18 cellular contexts compared by ENCODE assay signal in the genomic region with DNA sequence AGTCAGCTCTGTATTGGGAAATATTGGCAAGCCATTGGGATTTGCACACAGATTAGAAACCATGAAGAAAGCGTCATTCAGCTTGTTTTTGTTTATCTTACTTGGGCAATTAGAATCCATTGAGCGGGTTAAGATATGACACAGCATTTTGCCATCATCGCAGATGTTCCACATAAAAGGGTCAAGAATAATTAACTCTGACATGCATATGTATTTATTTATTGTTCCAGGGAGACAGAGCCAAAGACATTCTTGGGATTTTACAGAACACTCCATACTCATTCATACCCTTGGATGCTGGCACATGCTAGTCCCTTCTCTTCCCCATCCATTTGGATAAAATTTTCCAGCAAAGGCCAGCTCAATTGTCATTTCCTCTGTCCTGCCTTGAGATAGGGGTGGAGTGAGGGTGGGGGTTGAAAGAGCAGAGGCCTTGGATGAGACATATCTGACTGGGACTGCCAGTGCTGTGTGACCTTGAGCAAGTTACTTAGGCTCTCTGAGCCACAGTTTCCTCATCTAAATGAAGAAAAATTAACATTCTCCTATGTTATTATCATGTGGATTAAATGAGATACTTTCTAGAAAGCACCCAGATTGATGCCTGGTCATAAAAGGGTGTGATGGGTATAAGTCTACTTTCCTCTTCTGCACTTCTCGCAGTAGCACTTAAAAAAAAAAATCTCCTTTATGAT.
DNase-seq lines count a peak whose midpoint lies in the region; ATAC-seq and TF ChIP-seq lines count a peak whose summit lies in the region.
"Had no signal": no experiment of that assay in that cellular context is flagged by ENCODE, and none has a peak within 500 bp of the region (broad histone marks: within the 10 kb centered on the region; RNA-seq: fewer than 3 reads in every experiment).

No MANE protein-coding gene starts in this region.

- no peaks in the 10 kb centered on the region for H3K36me3 Mint-ChIP-seq in T-helper 2 cell treated with Interferon-gamma antibody and Interleukin-4, amounts not matched to agents 5 μg/mL and 100 μg/mL, for 36 hours (ENCODE audit: low read depth)

- peak; percentile 36 for DNase-seq in BJ (ENCODE audit: low read depth)
- peak; percentile 44 for DNase-seq in HS-5 (ENCODE audit: low read depth)
- DNase-seq in dedifferentiated amniotic fluid mesenchymal stem cell (ENCODE audit: extremely low spot score) = peak; percentile 97
- DNase-seq in lower lobe of right lung = no peak
- no peak for DNase-seq in T-helper 2 cell treated with Interferon-gamma antibody and Interleukin-4, amounts not matched to agents 5 μg/mL and 100 μg/mL, for 36 hours (ENCODE audit: low spot score)
- no peak for DNase-seq in NCI-H82 treated with DMSO at 0.1 percent for 48 hours (lab: John Stamatoyannopoulos, UW; ENCODE audit: unreplicated experiment)
- DNase-seq: activated CD4-positive, alpha-beta T cell treated with anti-CD3 and anti-CD28 coated beads, Interleukin-2, amount 10 ng/mL, durations not matched to agents 7 days and 5 days; activated T-cell treated with anti-CD3 and anti-CD28 coated beads, Interleukin-2, amount 50 U/mL, for 72 hours; amygdala; CD4-positive, alpha-beta T cell; H9; naive thymus-derived CD8-positive, alpha-beta T cell; NCI-H226; sigmoid colon; stimulated activated naive CD4-positive, alpha-beta T cell treated with Interleukin-2 at 50 U/mL for 16 hours had no signal

- intact Hi-C loops in lower lobe of right lung (cut with DNase I) = no loop called here

- peak; percentile 56 to 66 for ATAC-seq in lower lobe of right lung
- ATAC-seq in HG02588 (IDR thresholded peaks at IDR 0.05; ENCODE audit: unreplicated experiment) = no peak
- ATAC-seq in HG03039 (IDR thresholded peaks at IDR 0.05; ENCODE audit: unreplicated experiment) = no peak
- ATAC-seq: activated T-cell treated with anti-CD3 and anti-CD28 coated beads, Interleukin-2, amount 50 U/mL, for 72 hours; naive thymus-derived CD8-positive, alpha-beta T cell; Panc1 had no signal

- H3K36me3 ChIP-seq in BJ (ENCODE audit: control insufficient read depth, insufficient read depth, low read length) = no peaks in the 10 kb centered on the region
- no peaks in the 10 kb centered on the region for H3K36me3 ChIP-seq in lower lobe of right lung
- H3K36me3 ChIP-seq: sigmoid colon had no signal

- H3K9me3 Mint-ChIP-seq in T-helper 2 cell treated with Interferon-gamma antibody and Interleukin-4, amounts not matched to agents 5 μg/mL and 100 μg/mL, for 36 hours = no peaks in the 10 kb centered on the region
- H3K9me3 Mint-ChIP-seq: activated T-cell treated with anti-CD3 and anti-CD28 coated beads, Interleukin-2, amount 50 U/mL, for 72 hours; CD4-positive, alpha-beta T cell; H9 had no signal

- no peak overlapping the region for H3K27ac Mint-ChIP-seq in T-helper 2 cell treated with Interferon-gamma antibody and Interleukin-4, amounts not matched to agents 5 μg/mL and 100 μg/mL, for 36 hours
- H3K27ac Mint-ChIP-seq: activated CD4-positive, alpha-beta T cell treated with anti-CD3 and anti-CD28 coated beads, Interleukin-2, amount 10 ng/mL, durations not matched to agents 7 days and 5 days; activated T-cell treated with anti-CD3 and anti-CD28 coated beads, Interleukin-2, amount 50 U/mL, for 72 hours; CD4-positive, alpha-beta T cell had no signal

- H3K27me3 ChIP-seq in BJ (ENCODE audit: control insufficient read depth, insufficient read depth, low read length) (no peaks in the 10 kb centered on the region; the same call in 1 of the 2 replicates), lower lobe of right lung (ENCODE audit: low read depth) (no peaks in the 10 kb centered on the region)
- H3K27me3 ChIP-seq: sigmoid colon had no signal

- H3K4me3 ChIP-seq in BJ (ENCODE audit: low read depth, low read length) (no peak overlapping the region), lower lobe of right lung (no peak overlapping the region)
- H3K4me3 ChIP-seq: sigmoid colon had no signal

- CTCF ChIA-PET in BJ (lab: Yijun Ruan, JAX) = no interaction called here

- H3K27me3 Mint-ChIP-seq in T-helper 2 cell treated with Interferon-gamma antibody and Interleukin-4, amounts not matched to agents 5 μg/mL and 100 μg/mL, for 36 hours (ENCODE audit: low read depth) = peaks cover 6% of the 10 kb centered on the region
- H3K27me3 Mint-ChIP-seq: CD4-positive, alpha-beta T cell had no signal

- no peak overlapping the region for H3K27ac ChIP-seq in lower lobe of right lung
- H3K27ac ChIP-seq: sigmoid colon had no signal

- H3K9me3 ChIP-seq in lower lobe of right lung = no peaks in the 10 kb centered on the region
- H3K9me3 ChIP-seq: sigmoid colon had no signal

- no peaks in the 10 kb centered on the region for H3K4me1 ChIP-seq in lower lobe of right lung

- POLR2A ChIA-PET in BJ (lab: Charles Lee) = no interaction called here

- H3K4me3 Mint-ChIP-seq in T-helper 2 cell treated with Interferon-gamma antibody and Interleukin-4, amounts not matched to agents 5 μg/mL and 100 μg/mL, for 36 hours = no peak overlapping the region
- H3K4me3 Mint-ChIP-seq: activated CD4-positive, alpha-beta T cell treated with anti-CD3 and anti-CD28 coated beads, Interleukin-2, amount 10 ng/mL, durations not matched to agents 7 days and 5 days; activated T-cell treated with anti-CD3 and anti-CD28 coated beads, Interleukin-2, amount 50 U/mL, for 72 hours; CD4-positive, alpha-beta T cell; H9; naive thymus-derived CD8-positive, alpha-beta T cell had no signal

- H3K4me1 Mint-ChIP-seq in T-helper 2 cell treated with Interferon-gamma antibody and Interleukin-4, amounts not matched to agents 5 μg/mL and 100 μg/mL, for 36 hours (ENCODE audit: low read depth) = peaks cover 11% of the 10 kb centered on the region

- TF ChIP-seq CTCF in BJ (IDR thresholded peaks at IDR 0.05; ENCODE audit: insufficient read depth, low read depth, low read length) = no peak
- TF ChIP-seq CTCF in lower lobe of right lung (IDR thresholded peaks at IDR 0.05) = no peak

Comparison
In these comparisons a context has a peak if more than half of its experiments do, and no peak if none do; other contexts are left out.
1. DNase-seq: peak in BJ (single experiment), HS-5 (single experiment) and dedifferentiated amniotic fluid mesenchymal stem cell (single experiment); none in lower lobe of right lung (single experiment), T-helper 2 cell treated with Interferon-gamma antibody and Interleukin-4, amounts not matched to agents 5 μg/mL and 100 μg/mL, for 36 hours (single experiment) and NCI-H82 treated with DMSO at 0.1 percent for 48 hours (single experiment).
2. ATAC-seq: peak in lower lobe of right lung (2 of 2); none in HG02588 (single experiment) and HG03039 (single experiment).